In genomic region chr1:30420519-30421050, GRCh38 we compare ENCODE assay signal across 29 cellular contexts.
DNase-seq lines count a peak whose midpoint lies in the region; ATAC-seq and TF ChIP-seq lines count a peak whose summit lies in the region.
"Had no signal": no experiment of that assay in that cellular context is flagged by ENCODE, and none has a peak within 500 bp of the region (broad histone marks: within the 10 kb centered on the region; RNA-seq: fewer than 3 reads in every experiment).

No MANE protein-coding gene starts in this region.

- no peak overlapping the region for H3K4me2 ChIP-seq in H9 (ENCODE audit: insufficient read depth, insufficient read length, low read length)
- H3K4me2 ChIP-seq in neuronal stem cell (ENCODE audit: insufficient read depth, low read length, poor library complexity, severe bottlenecking), result no peak overlapping the region

- H3K36me3 Mint-ChIP-seq in H9 (ENCODE audit: insufficient read depth in 1 of 3, low read depth in 3 of 3), result no peaks in the 10 kb centered on the region
- H3K36me3 Mint-ChIP-seq: stimulated activated memory B cell treated with anti-CD40 and anti-IgM and Interleukin-4, amounts not matched to agents 10 μg/mL and 1 μg/mL and 100 μg/mL, for 72 hours had no signal

- ATAC-seq in HG03196 (IDR thresholded peaks at IDR 0.05; ENCODE audit: unreplicated experiment), result no peak
- ATAC-seq: activated naive CD8-positive, alpha-beta T cell treated with anti-CD3 and anti-CD28 coated beads, Interleukin-2, amount 50 U/mL, for 24 hours; gastroesophageal sphincter; stimulated activated memory B cell treated with anti-CD40 and anti-IgM and Interleukin-4, amounts not matched to agents 10 μg/mL and 1 μg/mL and 100 μg/mL, for 72 hours had no signal

- no peak overlapping the region for H2BK20ac ChIP-seq in H9 (ENCODE audit: low read depth, low read length, poor library complexity, severe bottlenecking)

- TF ChIP-seq CTCF in H9 (conservative IDR thresholded peaks at IDR 0.05) (no peak), GM13977 (IDR thresholded peaks at IDR 0.05; ENCODE audit: extremely low read depth, insufficient read depth, missing control alignments) (no peak)

- H4K8ac ChIP-seq in H9 (replicated peaks; ENCODE audit: insufficient read length, low read depth, low read length) (no peak overlapping the region), neuronal stem cell (ENCODE audit: low read depth, low read length) (no peak overlapping the region)

- no peak overlapping the region for H3K56ac ChIP-seq in H9 (ENCODE audit: insufficient read length, low read depth, low read length)

- H2BK5ac ChIP-seq in H9 (ENCODE audit: insufficient read length, low read length), result no peak overlapping the region
- H2BK5ac ChIP-seq in neuronal stem cell (ENCODE audit: low read length), result no peak overlapping the region

- H3K4me1 Mint-ChIP-seq in H9, result 0 out of 4 replicates have a peak, but pooled peaks cover 3 to 4% of the 10 kb centered on the region in 2 experiments
- H3K4me1 Mint-ChIP-seq: activated CD4-positive, alpha-beta T cell treated with anti-CD3 and anti-CD28 coated beads, Interleukin-2, amount 10 ng/mL, durations not matched to agents 7 days and 5 days; activated naive CD8-positive, alpha-beta T cell treated with anti-CD3 and anti-CD28 coated beads, Interleukin-2, amount 50 U/mL, for 24 hours; stimulated activated memory B cell treated with anti-CD40 and anti-IgM and Interleukin-4, amounts not matched to agents 10 μg/mL and 1 μg/mL and 100 μg/mL, for 72 hours had no signal

- H2BK120ac ChIP-seq in H9 (ENCODE audit: low read depth, low read length, poor library complexity, severe bottlenecking) (no peak overlapping the region), neuronal stem cell (ENCODE audit: low read depth, low read length) (no peak overlapping the region)

- H3K4me3 Mint-ChIP-seq in H9, result no peak overlapping the region
- H3K4me3 Mint-ChIP-seq: activated CD4-positive, alpha-beta T cell treated with anti-CD3 and anti-CD28 coated beads, Interleukin-2, amount 10 ng/mL, durations not matched to agents 7 days and 5 days; activated naive CD8-positive, alpha-beta T cell treated with anti-CD3 and anti-CD28 coated beads, Interleukin-2, amount 50 U/mL, for 24 hours; HFFc6; stimulated activated memory B cell treated with anti-CD40 and anti-IgM and Interleukin-4, amounts not matched to agents 10 μg/mL and 1 μg/mL and 100 μg/mL, for 72 hours had no signal

- no peak overlapping the region for H3K27ac ChIP-seq in H9 (ENCODE audit: insufficient read length, low read depth, low read length)
- no peak overlapping the region for H3K27ac ChIP-seq in epithelial cell of prostate
- H3K27ac ChIP-seq in neuronal stem cell (replicated peaks; ENCODE audit: low read length), result no peak overlapping the region
- H3K27ac ChIP-seq: gastroesophageal sphincter, neutrophil, RWPE1, SK-N-MC, suprapubic skin had no signal

- no peaks in the 10 kb centered on the region for H3K23me2 ChIP-seq in H9 (ENCODE audit: insufficient read length, low read depth, low read length, poor library complexity, severe bottlenecking)

- intact Hi-C loops in cardiac septum (cut with DNase I), result no loop called here

- no peaks in the 10 kb centered on the region for H4K20me1 ChIP-seq in H9 (ENCODE audit: control insufficient read depth, insufficient read depth, insufficient read length)

- no peak overlapping the region for H2BK12ac ChIP-seq in H9 (ENCODE audit: insufficient read length, low read depth, low read length)
- no peak overlapping the region for H2BK12ac ChIP-seq in neuronal stem cell (ENCODE audit: low read length)

- no peak overlapping the region for H4K5ac ChIP-seq in H9 (ENCODE audit: insufficient read length, low read depth, low read length)

- H2BK15ac ChIP-seq in H9 (ENCODE audit: low read depth, low read length) (no peak overlapping the region), neuronal stem cell (ENCODE audit: low read length) (no peak overlapping the region)

- H3K4ac ChIP-seq in H9 (ENCODE audit: low read depth, low read length) (no peak overlapping the region), neuronal stem cell (ENCODE audit: low read length) (no peak overlapping the region)

- no peak overlapping the region for H3K23ac ChIP-seq in H9 (ENCODE audit: insufficient read length, low read depth, low read length)
- H3K23ac ChIP-seq in neuronal stem cell (ENCODE audit: low read depth, low read length, poor library complexity), result no peak overlapping the region

- H3K4me1 ChIP-seq in H9 (ENCODE audit: insufficient read depth, low read length) (no peaks in the 10 kb centered on the region), neuronal stem cell (ENCODE audit: control insufficient read depth in 2 of 2, insufficient read depth in 1 of 2, low read depth in 1 of 2, low read length in 2 of 2) (peaks cover 0 to 6% of the 10 kb centered on the region in 2 donors)
- H3K4me1 ChIP-seq: Caco-2, gastroesophageal sphincter had no signal

- H3K9ac ChIP-seq in H9 (ENCODE audit: extremely low read depth, insufficient read length, low read length) (no peak overlapping the region), neuronal stem cell (ENCODE audit: low read depth, low read length, poor library complexity) (no peak overlapping the region)

- H3K9me3 ChIP-seq in H9 (ENCODE audit: control insufficient read depth, low read depth, low read length), result no peaks in the 10 kb centered on the region
- H3K9me3 ChIP-seq in neuronal stem cell (replicated peaks in 1 of 2; ENCODE audit: control insufficient read depth in 2 of 2, insufficient read depth in 1 of 2, low read depth in 1 of 2, low read length in 2 of 2), result no peaks in the 10 kb centered on the region
- H3K9me3 ChIP-seq: Caco-2, esophagus squamous epithelium, gastroesophageal sphincter, neutrophil, suprapubic skin had no signal

- in situ Hi-C loops in GM13977 (cut with MboI; ENCODE audit: low pct_unique_long_range_greater_than_20kb, low sequenced_read_pairs, unreplicated experiment), result no loop called here

- H3K18ac ChIP-seq in H9 (ENCODE audit: insufficient read length, low read depth, low read length) (no peak overlapping the region), neuronal stem cell (ENCODE audit: low read length) (no peak overlapping the region)

- H3T11ph ChIP-seq in H9 (ENCODE audit: low read length), result no peak overlapping the region

- H3K14ac ChIP-seq in H9 (ENCODE audit: insufficient read depth, low read length) (no peak overlapping the region), neuronal stem cell (ENCODE audit: low read length) (no peak overlapping the region)

- H3K4me3 ChIP-seq in neuronal stem cell (ENCODE audit: low read length in 2 of 2), result no peak overlapping the region
- H3K4me3 ChIP-seq: esophagus squamous epithelium, gastroesophageal sphincter, SK-N-MC, suprapubic skin had no signal

- no peaks in the 10 kb centered on the region for H3K9me3 Mint-ChIP-seq in H9
- H3K9me3 Mint-ChIP-seq: activated CD4-positive, alpha-beta T cell treated with anti-CD3 and anti-CD28 coated beads, Interleukin-2, amount 10 ng/mL, durations not matched to agents 7 days and 5 days; HFFc6 had no signal

- H4K91ac ChIP-seq in H9 (ENCODE audit: insufficient read length, low read depth, low read length) (no peak overlapping the region), neuronal stem cell (ENCODE audit: low read depth, low read length, poor library complexity) (no peak overlapping the region)

- H3K27ac Mint-ChIP-seq in H9, result no peak overlapping the region
- H3K27ac Mint-ChIP-seq: activated CD4-positive, alpha-beta T cell treated with anti-CD3 and anti-CD28 coated beads, Interleukin-2, amount 10 ng/mL, durations not matched to agents 7 days and 5 days; activated naive CD8-positive, alpha-beta T cell treated with anti-CD3 and anti-CD28 coated beads, Interleukin-2, amount 50 U/mL, for 24 hours; HFFc6; stimulated activated memory B cell treated with anti-CD40 and anti-IgM and Interleukin-4, amounts not matched to agents 10 μg/mL and 1 μg/mL and 100 μg/mL, for 72 hours had no signal

- H3K79me1 ChIP-seq in H9 (ENCODE audit: insufficient read depth, low read depth, low read length, poor library complexity, severe bottlenecking) (no peaks in the 10 kb centered on the region), neuronal stem cell (ENCODE audit: low read depth, low read length) (no peaks in the 10 kb centered on the region)

- DNase-seq in D341Med (ENCODE audit: low spot score), result peak; percentile 1
- peak; percentile 4 for DNase-seq in H9
- DNase-seq in epithelial cell of prostate (ENCODE audit: low read depth, low spot score), result peak; percentile 14
- no peak for DNase-seq in neuronal stem cell (ENCODE audit: low spot score)
- DNase-seq in GM13977 (ENCODE audit: low spot score), result no peak
- DNase-seq in SKM-1 treated with dmso at 0.1 percent for 144 hours (lab: John Stamatoyannopoulos, UW; ENCODE audit: unreplicated experiment), result no peak
- no peak for DNase-seq in cardiac septum (ENCODE audit: low spot score)
- DNase-seq: activated CD4-positive, alpha-beta T cell treated with anti-CD3 and anti-CD28 coated beads, Interleukin-2, amount 10 ng/mL, durations not matched to agents 7 days and 5 days; activated gamma-delta T cell treated with Interleukin-2 at 50 U/mL for 16 hours; activated naive CD8-positive, alpha-beta T cell treated with anti-CD3 and anti-CD28 coated beads, Interleukin-2, amount 50 U/mL, for 24 hours; C1 segment of cervical spinal cord; Caco-2; effector CD4-positive, alpha-beta T cell; esophagus squamous epithelium; HFFc6; kidney; NCI-H1105 treated with DMSO at 0.1 percent for 48 hours; NCI-H2029 treated with DMSO at 0.1 percent for 48 hours; NCI-H2227 treated with DMSO at 0.1 percent for 48 hours; NCI-H748 treated with DMSO at 0.1 percent for 48 hours; stimulated activated CD4-positive, alpha-beta T cell treated with anti-CD3 and anti-CD28 coated beads, Interleukin-2, amount 100 ng/mL, for 48 hours; T-helper 2 cell had no signal

- no peaks in the 10 kb centered on the region for H3K36me3 ChIP-seq in neuronal stem cell (replicated peaks in 1 of 2; ENCODE audit: control insufficient read depth in 2 of 2, insufficient read depth in 2 of 2, low read length in 2 of 2)
- H3K36me3 ChIP-seq: esophagus squamous epithelium, gastroesophageal sphincter, neutrophil, suprapubic skin had no signal

- H3K79me2 ChIP-seq in H9 (ENCODE audit: insufficient read depth, low read length), result no peaks in the 10 kb centered on the region

- WGBS in H9 (ENCODE audit: extremely low coverage, insufficient read length, low lambda C conversion rate), result no CpG with 5 or more reads among the region's 7 CpGs
- no CpG with 5 or more reads among the region's 7 CpGs for WGBS in neuronal stem cell (ENCODE audit: extremely low coverage in 2 of 2, insufficient read length in 2 of 2, insufficient replicate concordance in 1 of 2), 2 donors

- H3K27me3 ChIP-seq in H9 (ENCODE audit: insufficient read depth, low read length) (no peaks in the 10 kb centered on the region), neuronal stem cell (ENCODE audit: control insufficient read depth in 3 of 3, insufficient read depth in 3 of 3, low read depth in 1 of 3, low read length in 3 of 3) (peaks cover 0 to 3% (median 0%) of the 10 kb centered on the region in 3 experiments)
- H3K27me3 ChIP-seq: suprapubic skin had no signal

- no peak overlapping the region for H2AFZ ChIP-seq in H9 (ENCODE audit: low read length)
- peak overlapping the region; percentile 30 for H2AFZ ChIP-seq in neuronal stem cell (ENCODE audit: low read length)

- H3K27me3 Mint-ChIP-seq in H9 (ENCODE audit: low read depth), result no peaks in the 10 kb centered on the region
- H3K27me3 Mint-ChIP-seq: activated CD4-positive, alpha-beta T cell treated with anti-CD3 and anti-CD28 coated beads, Interleukin-2, amount 10 ng/mL, durations not matched to agents 7 days and 5 days had no signal

- H2AK5ac ChIP-seq in H9 (ENCODE audit: insufficient read length, low read length), result no peak overlapping the region
- H2AK5ac ChIP-seq in neuronal stem cell (ENCODE audit: low read depth, low read length), result no peak overlapping the region

Comparison
In these comparisons a context has a peak if more than half of its experiments do, and no peak if none do; other contexts are left out.
1. DNase-seq: peak in D341Med (single experiment), H9 (single experiment) and epithelial cell of prostate (single experiment); none in neuronal stem cell (single experiment), GM13977 (single experiment), SKM-1 treated with dmso at 0.1 percent for 144 hours (single experiment) and cardiac septum (single experiment).